15 cellular contexts compared by ENCODE assay signal in genomic region chr7:158087196-158087595, GRCh38.
DNase-seq lines count a peak whose midpoint lies in the region; ATAC-seq lines count a peak whose summit lies in the region.
"Had no signal": no experiment of that assay in that cellular context is flagged by ENCODE, and none has a peak within 500 bp of the region (broad histone marks: within the 10 kb centered on the region; RNA-seq: fewer than 3 reads in every experiment).

No MANE protein-coding gene starts in this region.

- ATAC-seq in sciatic nerve (no peak), HG03520 (IDR thresholded peaks at IDR 0.05; ENCODE audit: unreplicated experiment) (no peak)
- ATAC-seq: A549, HCT116 had no signal

- DNase-seq in activated effector memory CD4-positive, alpha-beta T cell treated with anti-CD3 and anti-CD28 coated beads, Interleukin-2, amount 50 U/mL, for 16 hours, result peak; percentile 38
- no peak for DNase-seq in activated effector memory CD4-positive, alpha-beta T cell treated with Interleukin-2 at 50 U/mL for 16 hours
- DNase-seq in mesenteric fat pad (ENCODE audit: low spot score) (peak; percentile 47), sciatic nerve (ENCODE audit: low spot score) (peak; percentile 36), NCI-H187 treated with DMSO at 0.1 percent for 48 hours (lab: John Stamatoyannopoulos, UW) (no peak), inferior parietal cortex (ENCODE audit: extremely low spot score) (no peak)
- DNase-seq: AML-193; CD4-positive, alpha-beta memory T cell; GF-D8; GOT3; H7; HFFc6 had no signal

- intact Hi-C loops in sciatic nerve (cut with DNase I), result no loop called here

Comparison
In these comparisons a context has a peak if more than half of its experiments do, and no peak if none do; other contexts are left out.
1. DNase-seq: peak in activated effector memory CD4-positive, alpha-beta T cell treated with anti-CD3 and anti-CD28 coated beads, Interleukin-2, amount 50 U/mL, for 16 hours (single experiment), mesenteric fat pad (single experiment) and sciatic nerve (single experiment); none in activated effector memory CD4-positive, alpha-beta T cell treated with Interleukin-2 at 50 U/mL for 16 hours (single experiment), NCI-H187 treated with DMSO at 0.1 percent for 48 hours (single experiment) and inferior parietal cortex (single experiment).